ENCODE assay signal across 1 cellular context in genomic region chr10:3516191-3516590, GRCh38.
TF ChIP-seq lines count a peak whose summit lies in the region.

No MANE protein-coding gene starts in this region.

TF ChIP-seq in GM23338, 12 proteins besides CTCF, POLR2A, EP300 and RAD21 (continued from another document):
- TF ChIP-seq ZNF462 (CRISPR knock-in tag; IDR thresholded peaks at IDR 0.05) (no peak), NANOG (IDR thresholded peaks at IDR 0.05; ENCODE audit: borderline replicate concordance) (no peak), EZH2phosphoT487 (IDR thresholded peaks at IDR 0.05; ENCODE audit: unreplicated experiment) (no peak), ETS1 (IDR thresholded peaks at IDR 0.05) (no peak), EZH2 (IDR thresholded peaks at IDR 0.05; ENCODE audit: low read depth, unreplicated experiment) (no peak), CREB1 (CRISPR knock-in tag; IDR thresholded peaks at IDR 0.05; ENCODE audit: low read depth) (no peak), JUNB (IDR thresholded peaks at IDR 0.05; ENCODE audit: unreplicated experiment) (no peak)
TF ChIP-seq in GM23338: peak in this region for 0.
